8 cellular contexts compared by ENCODE assay signal in the genomic region with DNA sequence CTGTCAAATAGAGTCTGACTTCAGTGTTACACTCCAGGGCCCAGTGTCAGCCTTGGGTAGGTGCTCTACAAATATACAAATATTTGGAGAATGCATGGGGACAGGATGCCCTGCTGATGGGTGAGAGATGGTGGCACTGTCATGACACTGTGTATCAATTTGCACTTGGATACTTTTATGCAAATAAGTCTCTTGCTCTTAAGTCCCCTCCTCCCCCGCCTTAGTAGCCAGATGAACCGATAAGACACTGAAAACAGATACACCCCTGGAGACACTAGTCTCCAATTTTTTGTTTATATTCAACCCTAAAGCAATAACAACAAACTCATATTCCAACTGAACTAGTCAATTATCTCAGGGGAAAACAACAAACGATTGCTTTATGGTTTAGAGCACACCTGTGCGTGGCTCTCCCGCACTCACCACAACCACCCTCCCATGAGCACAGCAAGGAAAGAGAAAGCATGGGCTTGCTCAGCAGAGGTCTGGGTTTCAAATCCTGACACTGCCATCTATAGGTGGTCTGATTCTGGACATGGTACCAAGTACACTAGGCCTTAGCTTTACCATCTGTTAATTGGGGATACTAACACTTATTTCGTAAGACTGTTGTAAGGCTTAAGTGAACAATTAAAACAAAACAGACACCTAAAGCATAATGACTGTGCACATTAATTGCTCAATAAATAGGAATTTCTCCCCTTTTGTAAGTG. TPM values are rescaled to one million over a fixed set of nuclear protein-coding genes. Genes with fewer than 3 reads are reported as not detected.
A peak's percentile ranks its signal among the peaks of the same experiment; 100 is the strongest.
DNase-seq lines count a peak whose midpoint lies in the region; ATAC-seq and TF ChIP-seq lines count a peak whose summit lies in the region.

No MANE protein-coding gene starts in this region.

- intact Hi-C loops in dendritic cell treated with granulocyte-macrophage colony-stimulating factor and Interleukin-4, amounts not matched to agents 40 ng/mL and 50 ng/mL, for 4 days (cut with micrococcal nuclease): no loop called here
- intact Hi-C loops in lower leg skin (cut with DNase I; ENCODE audit: low total_unique reads): no loop called here

- no peaks in the 10 kb centered on the region for H3K27me3 ChIP-seq in Loucy (ENCODE audit: insufficient read depth, low read length, poor library complexity, severe bottlenecking)

- peaks cover 5% of the 10 kb centered on the region for H3K27me3 Mint-ChIP-seq in dendritic cell treated with granulocyte-macrophage colony-stimulating factor and Interleukin-4, amounts not matched to agents 40 ng/mL and 50 ng/mL, for 4 days
- H3K27me3 Mint-ChIP-seq in type B pancreatic cell: no peaks in the 10 kb centered on the region

- H3K9ac ChIP-seq in Loucy (ENCODE audit: low read depth, low read length, poor library complexity, severe bottlenecking): no peak overlapping the region

- H2AFZ ChIP-seq in Loucy (ENCODE audit: low read length): no peak overlapping the region

- no peaks in the 10 kb centered on the region for H3K9me3 Mint-ChIP-seq in dendritic cell treated with granulocyte-macrophage colony-stimulating factor and Interleukin-4, amounts not matched to agents 40 ng/mL and 50 ng/mL, for 4 days
- H3K9me3 Mint-ChIP-seq in type B pancreatic cell: no peaks in the 10 kb centered on the region

- ATAC-seq in GM21447 (IDR thresholded peaks at IDR 0.05; ENCODE audit: unreplicated experiment): peak; percentile 74

- H3K9me3 ChIP-seq in Loucy (ENCODE audit: insufficient read depth, low read depth, low read length): no peaks in the 10 kb centered on the region

- H3K36me3 ChIP-seq in Loucy (ENCODE audit: insufficient read depth, low read length): no peaks in the 10 kb centered on the region

- H3K79me2 ChIP-seq in Loucy (ENCODE audit: insufficient read depth, low read length): no peaks in the 10 kb centered on the region

- no peak for TF ChIP-seq POLR2A in lower leg skin (IDR thresholded peaks at IDR 0.05)

- no peaks in the 10 kb centered on the region for H4K20me1 ChIP-seq in Loucy (ENCODE audit: insufficient read depth, low read length, poor library complexity, severe bottlenecking)

- no peak overlapping the region for H3K4me2 ChIP-seq in Loucy (ENCODE audit: low read depth, low read length, poor library complexity, severe bottlenecking)

- no peaks in the 10 kb centered on the region for H3K36me3 Mint-ChIP-seq in dendritic cell treated with granulocyte-macrophage colony-stimulating factor and Interleukin-4, amounts not matched to agents 40 ng/mL and 50 ng/mL, for 4 days (ENCODE audit: low read depth)
- no peaks in the 10 kb centered on the region for H3K36me3 Mint-ChIP-seq in type B pancreatic cell

- no peak for DNase-seq in type B pancreatic cell (ENCODE audit: extremely low spot score, unreplicated experiment)
- DNase-seq in HK-2 (ENCODE audit: unreplicated experiment): no peak
- DNase-seq in cerebellar cortex (ENCODE audit: low spot score): no peak
- no peak for DNase-seq in lower leg skin (ENCODE audit: low spot score in 2 of 2)

- peaks cover 5% of the 10 kb centered on the region for H3K4me1 ChIP-seq in Loucy (ENCODE audit: insufficient read depth, low read length, poor library complexity, severe bottlenecking)

- TF ChIP-seq CTCF in GM12875 (IDR thresholded peaks at IDR 0.05; ENCODE audit: borderline replicate concordance, insufficient read depth, low read depth, low read length) (peak; percentile 57), Loucy (conservative IDR thresholded peaks at IDR 0.05; ENCODE audit: low read length) (peak; percentile 46), type B pancreatic cell (conservative IDR thresholded peaks at IDR 0.05) (no peak), lower leg skin (IDR thresholded peaks at IDR 0.05) (no peak)

- no peaks in the 10 kb centered on the region for H3K9me2 ChIP-seq in Loucy (replicated peaks; ENCODE audit: low read depth, low read length)

- H3K4me3 ChIP-seq in GM12875 (ENCODE audit: low read depth, low read length) (no peak overlapping the region), Loucy (ENCODE audit: low read length, poor library complexity, severe bottlenecking) (no peak overlapping the region), lower leg skin (ENCODE audit: low read depth, poor library complexity, severe bottlenecking) (no peak overlapping the region)

- H3K4me3 Mint-ChIP-seq in dendritic cell treated with granulocyte-macrophage colony-stimulating factor and Interleukin-4, amounts not matched to agents 40 ng/mL and 50 ng/mL, for 4 days: no peak overlapping the region
- no peak overlapping the region for H3K4me3 Mint-ChIP-seq in type B pancreatic cell

- peaks cover 8% of the 10 kb centered on the region for H3K4me1 Mint-ChIP-seq in dendritic cell treated with granulocyte-macrophage colony-stimulating factor and Interleukin-4, amounts not matched to agents 40 ng/mL and 50 ng/mL, for 4 days (ENCODE audit: low read depth)
- H3K4me1 Mint-ChIP-seq in type B pancreatic cell (ENCODE audit: unreplicated experiment): peaks cover 4% of the 10 kb centered on the region

- WGBS in lower leg skin, 2 donors: 75 to 84% methylated on average over 6 of the region's 6 CpGs

- H3K27ac Mint-ChIP-seq in dendritic cell treated with granulocyte-macrophage colony-stimulating factor and Interleukin-4, amounts not matched to agents 40 ng/mL and 50 ng/mL, for 4 days: peak overlapping the region; percentile 16
- no peak overlapping the region for H3K27ac Mint-ChIP-seq in type B pancreatic cell

- H3F3A ChIP-seq in Loucy (ENCODE audit: low read depth): no peaks in the 10 kb centered on the region

RNA-seq across cellular contexts. Expression of a gene that starts 50.3 kb away (rescaled TPM):
- 3.7 and 9.2 TPM in 2 replicates for total RNA-seq in type B pancreatic cell (ENCODE audit: low replicate concordance)
- total RNA-seq in lower leg skin: 10 to 100 TPM in 2 of 4 donors, 1 to 10 TPM in 2; 5.3 to 17.3 (median 9.1) TPM

Comparison
In these comparisons a context has a peak if more than half of its experiments do, and no peak if none do; other contexts are left out.
1. CTCF ChIP-seq: peak in GM12875 (single experiment) and Loucy (single experiment); none in type B pancreatic cell (single experiment) and lower leg skin (0 of 3).